ENCODE assay signal across 18 cellular contexts in genomic region chr18:78240091-78240490, GRCh38.
"Had no signal": no experiment of that assay in that cellular context is flagged by ENCODE, and none has a peak within 500 bp of the region (broad histone marks: within the 10 kb centered on the region; RNA-seq: fewer than 3 reads in every experiment).

No MANE protein-coding gene starts in this region.

- DNase-seq: IMR-90, Karpas-422, KG1, MG63, NCI-H1092 treated with DMSO at 0.1 percent for 48 hours, NCI-H1436 treated with DMSO at 0.1 percent for 48 hours, NCI-H1694, NCI-H187 treated with DMSO at 0.1 percent for 48 hours, NCI-H2029 treated with DMSO at 0.1 percent for 48 hours, NCI-H2107, NCI-H2171 treated with DMSO at 0.1 percent for 48 hours, NCI-H446 treated with DMSO at 0.1 percent for 48 hours, NCI-H510A treated with DMSO at 0.1 percent for 48 hours, NCI-H526, NCI-H774, Right ventricle myocardium superior, RPMI8226, SIG-M5 had no signal
